ENCODE assay signal across 1 cellular context in genomic region chr17:76264755-76265623, GRCh38.
TF ChIP-seq lines count a peak whose summit lies in the region.

Gene UBALD2, plus strand, starts transcription at chr17:76265348. Its CDS starts 158 bp downstream, at chr17:76265506.

TF ChIP-seq in HEK293, 187 proteins besides CTCF, POLR2A, EP300 and RAD21 (continued from another document):
- TF ChIP-seq ZNF292 (tag by site-specific recombination; IDR thresholded peaks at IDR 0.05; ENCODE audit: borderline replicate concordance, low read depth) (no peak), ZNF112 (tag by site-specific recombination; IDR thresholded peaks at IDR 0.05) (no peak), ZNF623 (tag by site-specific recombination; IDR thresholded peaks at IDR 0.05) (no peak), ZNF148 (tag by site-specific recombination; IDR thresholded peaks at IDR 0.05; ENCODE audit: borderline replicate concordance) (no peak), ZNF692 (tag by site-specific recombination; IDR thresholded peaks at IDR 0.05) (peak; percentile 98), ZNF175 (tag by site-specific recombination; IDR thresholded peaks at IDR 0.05) (no peak), ZSCAN30 (tag by site-specific recombination; IDR thresholded peaks at IDR 0.05) (0 out of 2 replicates have a peak, but pooled peaks have one; percentile 20), ZNF664 (tag by site-specific recombination; IDR thresholded peaks at IDR 0.05) (no peak; the same call in 1 of the 2 replicates), ZNF280D (tag by site-specific recombination; IDR thresholded peaks at IDR 0.05) (no peak), ZNF19 (tag by site-specific recombination; IDR thresholded peaks at IDR 0.05; ENCODE audit: low read depth) (no peak), ZNF354C (tag by site-specific recombination; IDR thresholded peaks at IDR 0.05; ENCODE audit: borderline replicate concordance, low read depth) (no peak), HOXA7 (CRISPR knock-in tag; IDR thresholded peaks at IDR 0.05; ENCODE audit: borderline replicate concordance) (no peak), TSHZ1 (tag by site-specific recombination; IDR thresholded peaks at IDR 0.05; ENCODE audit: borderline replicate concordance) (no peak), PRDM2 (tag by site-specific recombination; IDR thresholded peaks at IDR 0.05; ENCODE audit: borderline replicate concordance) (no peak), ZSCAN16 (tag by site-specific recombination; IDR thresholded peaks at IDR 0.05) (peak; percentile 70), EGR2 (tag by site-specific recombination; IDR thresholded peaks at IDR 0.05; ENCODE audit: low read depth) (no peak)
